In genomic region chr4:127632420-127633403, GRCh38 we compare ENCODE assay signal across 8 cellular contexts. TPM values are rescaled to one million over a fixed set of nuclear protein-coding genes. Genes with fewer than 3 reads are reported as not detected.
DNase-seq lines count a peak whose midpoint lies in the region; ATAC-seq and TF ChIP-seq lines count a peak whose summit lies in the region.

Gene INTU, plus strand, starts transcription at chr4:127632957. Its CDS starts 78 bp downstream, at chr4:127633035.

- H3K27ac ChIP-seq in C4-2B (peak within 1 kb of the TSS; percentile 74), foreskin keratinocyte (peak within 1 kb of the TSS; percentile 61)
- H3K27ac ChIP-seq in naive thymus-derived CD4-positive, alpha-beta T cell (ENCODE audit: low read depth, low read length): no peak within 1 kb of the TSS

- CTCF ChIA-PET in naive thymus-derived CD4-positive, alpha-beta T cell (lab: Charles Lee): no interaction called here

- H3K9me3 Mint-ChIP-seq in activated T-helper 17 cell treated with anti-CD3 and anti-CD28 coated beads, Interleukin-2, amount 50 U/mL, for 72 hours: peaks cover 6% of the 10 kb centered on the region
- H3K9me3 Mint-ChIP-seq in naive thymus-derived CD4-positive, alpha-beta T cell: peaks cover 0 to 7% (median 0%) of the 10 kb centered on the region in 11 donors
- H3K9me3 Mint-ChIP-seq in type B pancreatic cell: no peaks in the 10 kb centered on the region

- peaks cover 58% of the 10 kb centered on the region for H3K27me3 Mint-ChIP-seq in activated T-helper 17 cell treated with anti-CD3 and anti-CD28 coated beads, Interleukin-2, amount 50 U/mL, for 72 hours
- H3K27me3 Mint-ChIP-seq in naive thymus-derived CD4-positive, alpha-beta T cell: peaks cover 44 to 72% (median 53%) of the 10 kb centered on the region in 5 donors
- H3K27me3 Mint-ChIP-seq in type B pancreatic cell: peaks cover 17% of the 10 kb centered on the region

- no peaks in the 10 kb centered on the region for H3K9me3 ChIP-seq in naive thymus-derived CD4-positive, alpha-beta T cell (ENCODE audit: control insufficient read depth in 2 of 3, low read length in 3 of 3)

- ATAC-seq in GM19324 (IDR thresholded peaks at IDR 0.05; ENCODE audit: low FRiP score, unreplicated experiment): peak; percentile 96
- ATAC-seq in HG03378 (IDR thresholded peaks at IDR 0.05; ENCODE audit: unreplicated experiment): peak; percentile 97
- peak; percentile 80 for ATAC-seq in activated T-helper 17 cell treated with anti-CD3 and anti-CD28 coated beads, Interleukin-2, amount 50 U/mL, for 72 hours (replicated peaks)
- ATAC-seq in foreskin keratinocyte: peak; percentile 99
- ATAC-seq in naive thymus-derived CD4-positive, alpha-beta T cell: peak; percentile 82

- H3K36me3 ChIP-seq in naive thymus-derived CD4-positive, alpha-beta T cell (ENCODE audit: control insufficient read depth in 2 of 3, insufficient read depth in 3 of 3, low read length in 3 of 3): no peaks in the 10 kb centered on the region

- peak within 1 kb of the TSS; percentile 39 for H3K4me3 ChIP-seq in naive thymus-derived CD4-positive, alpha-beta T cell (ENCODE audit: low read length)

- peaks cover 14% of the 10 kb centered on the region for H3K4me1 ChIP-seq in foreskin keratinocyte
- H3K4me1 ChIP-seq in naive thymus-derived CD4-positive, alpha-beta T cell (ENCODE audit: control insufficient read depth in 2 of 2, insufficient read depth in 2 of 2, low read length in 2 of 2): no peaks in the 10 kb centered on the region

- no peaks in the 10 kb centered on the region for H3K27me3 ChIP-seq in foreskin keratinocyte
- H3K27me3 ChIP-seq in naive thymus-derived CD4-positive, alpha-beta T cell (ENCODE audit: control insufficient read depth in 2 of 2, insufficient read depth in 2 of 2, low read length in 2 of 2): peaks cover 0 to 4% of the 10 kb centered on the region in 2 donors

- H3K4me1 Mint-ChIP-seq in activated T-helper 17 cell treated with anti-CD3 and anti-CD28 coated beads, Interleukin-2, amount 50 U/mL, for 72 hours: peaks cover 8% of the 10 kb centered on the region
- H3K4me1 Mint-ChIP-seq in naive thymus-derived CD4-positive, alpha-beta T cell: peaks cover 8 to 16% (median 13%) of the 10 kb centered on the region in 7 donors
- H3K4me1 Mint-ChIP-seq in type B pancreatic cell (ENCODE audit: unreplicated experiment): no peaks in the 10 kb centered on the region

- DNase-seq in NCI-H446 (lab: John Stamatoyannopoulos, UW) (peak; percentile 70 to 84), foreskin keratinocyte (peak; percentile 92 to 96), type B pancreatic cell (ENCODE audit: extremely low spot score, unreplicated experiment) (peak; percentile 89)
- DNase-seq in naive thymus-derived CD4-positive, alpha-beta T cell: peak in 3 of 9 donors; percentile 5 to 31 (median 9)

- no peaks in the 10 kb centered on the region for H3K36me3 Mint-ChIP-seq in activated T-helper 17 cell treated with anti-CD3 and anti-CD28 coated beads, Interleukin-2, amount 50 U/mL, for 72 hours (ENCODE audit: low read depth)
- H3K36me3 Mint-ChIP-seq in naive thymus-derived CD4-positive, alpha-beta T cell: no peaks in the 10 kb centered on the region
- no peaks in the 10 kb centered on the region for H3K36me3 Mint-ChIP-seq in type B pancreatic cell

- intact Hi-C loops in naive thymus-derived CD4-positive, alpha-beta T cell (cut with micrococcal nuclease): no loop called here

- peak within 1 kb of the TSS; percentile 89 for H3K4me3 Mint-ChIP-seq in activated T-helper 17 cell treated with anti-CD3 and anti-CD28 coated beads, Interleukin-2, amount 50 U/mL, for 72 hours
- H3K4me3 Mint-ChIP-seq in naive thymus-derived CD4-positive, alpha-beta T cell: peak within 1 kb of the TSS; percentile 73 to 87 (median 80)
- peak within 1 kb of the TSS; percentile 99 for H3K4me3 Mint-ChIP-seq in type B pancreatic cell

- peak within 1 kb of the TSS; percentile 39 for H3K27ac Mint-ChIP-seq in activated T-helper 17 cell treated with anti-CD3 and anti-CD28 coated beads, Interleukin-2, amount 50 U/mL, for 72 hours
- H3K27ac Mint-ChIP-seq in naive thymus-derived CD4-positive, alpha-beta T cell: peak within 1 kb of the TSS in 1 of 9 donors; percentile 9
- peak within 1 kb of the TSS; percentile 98 for H3K27ac Mint-ChIP-seq in type B pancreatic cell

- TF ChIP-seq CTCF in C4-2B (conservative IDR thresholded peaks at IDR 0.05) (no peak), foreskin keratinocyte (conservative IDR thresholded peaks at IDR 0.05) (no peak), type B pancreatic cell (conservative IDR thresholded peaks at IDR 0.05) (no peak)

- POLR2A ChIA-PET in naive thymus-derived CD4-positive, alpha-beta T cell (lab: Charles Lee): no interaction called here

RNA-seq across cellular contexts. Expression of gene INTU, which starts in this region (rescaled TPM):
- under 1 TPM; 0.05 to 0.15 TPM for total RNA-seq in activated T-helper 17 cell treated with anti-CD3 and anti-CD28 coated beads, Interleukin-2, amount 50 U/mL, for 72 hours
- total RNA-seq in foreskin keratinocyte: 3.1 and 3.8 TPM in 2 replicates
- 0.71 and 0.81 TPM in 2 replicates for polyA plus RNA-seq in foreskin keratinocyte
- under 1 TPM in 1 of 5 experiments, not detected in 4; 0.22 TPM for total RNA-seq in naive thymus-derived CD4-positive, alpha-beta T cell
- polyA plus RNA-seq in naive thymus-derived CD4-positive, alpha-beta T cell: under 1 TPM in 1 of 2 donors, not detected in 1; 0.14 TPM
- total RNA-seq in type B pancreatic cell (ENCODE audit: low replicate concordance): 11.8 and 20.7 TPM in 2 replicates

Comparison
In these comparisons a context has a peak if more than half of its experiments do, and no peak if none do; other contexts are left out.
1. Peak in ATAC-seq in activated T-helper 17 cell treated with anti-CD3 and anti-CD28 coated beads, Interleukin-2, amount 50 U/mL, for 72 hours; RNA of the gene not detected or under 1 TPM.
2. Peak in ATAC-seq and H3K4me3 ChIP-seq in naive thymus-derived CD4-positive, alpha-beta T cell; RNA of the gene not detected or under 1 TPM.